In the genomic region with DNA sequence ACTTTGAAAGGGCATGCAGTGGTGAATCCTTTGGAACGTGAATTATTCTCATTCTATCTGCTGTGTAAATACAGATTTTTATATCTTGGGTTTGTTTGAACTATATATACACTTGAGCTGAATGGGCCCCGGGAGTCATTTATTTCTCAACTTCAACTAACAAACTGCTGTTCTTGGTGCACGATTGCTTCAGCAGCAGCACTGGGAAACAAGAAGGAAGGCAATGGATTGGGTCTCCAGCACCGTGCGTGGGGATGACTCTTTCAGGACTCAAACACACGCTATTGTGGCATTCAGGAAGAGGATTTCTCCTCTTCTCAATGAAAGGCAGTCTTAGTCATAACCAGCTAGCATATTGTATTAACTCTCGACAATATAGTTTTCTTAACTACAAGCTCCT, we compare ENCODE assay signal across 1 cellular context.
A peak's percentile ranks its signal among the peaks of the same experiment; 100 is the strongest.
TF ChIP-seq lines count a peak whose summit lies in the region.

No MANE protein-coding gene starts in this region.

TF ChIP-seq in K562, 482 proteins besides CTCF, POLR2A, EP300 and RAD21 (continued from another document):
- TF ChIP-seq JUND (IDR thresholded peaks at IDR 0.05; ENCODE audit: borderline replicate concordance, low read depth, low read length) = peak; percentile 90
- peak; percentile 81; the same call in 2 of the 3 replicates for TF ChIP-seq JUND (tag; IDR thresholded peaks at IDR 0.05; ENCODE audit: borderline replicate concordance, low read depth, low read length)
- TF ChIP-seq, protein P1, sequence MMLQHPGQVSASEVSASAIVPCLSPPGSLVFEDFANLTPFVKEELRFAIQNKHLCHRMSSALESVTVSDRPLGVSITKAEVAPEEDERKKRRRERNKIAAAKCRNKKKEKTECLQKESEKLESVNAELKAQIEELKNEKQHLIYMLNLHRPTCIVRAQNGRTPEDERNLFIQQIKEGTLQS (IDR thresholded peaks at IDR 0.05) = peak; percentile 80
- TF ChIP-seq, protein P1 (CRISPR knock-in tag; conservative IDR thresholded peaks at IDR 0.05) = no peak
- TF ChIP-seq KAT2B (IDR thresholded peaks at IDR 0.05; ENCODE audit: low read depth, low read length) = no peak
- 0 out of 2 replicates have a peak, but pooled peaks have one; percentile 1 for TF ChIP-seq GTF2E2 (tag; IDR thresholded peaks at IDR 0.05)
- TF ChIP-seq FOSL1 (tag; conservative IDR thresholded peaks at IDR 0.05) = peak; percentile 89
- TF ChIP-seq CEBPG (CRISPR knock-in tag; IDR thresholded peaks at IDR 0.05) = no peak
- peak; percentile 68 to 80 for TF ChIP-seq CEBPG (tag; conservative IDR thresholded peaks at IDR 0.05 in 1 of 2, IDR thresholded peaks at IDR 0.05 in 1 of 2)
- peak; percentile 47 for TF ChIP-seq CXXC5 (CRISPR knock-in tag; IDR thresholded peaks at IDR 0.05)
- peak; percentile 39 to 49; a peak in 1 of 4 replicates for TF ChIP-seq NRF1 (conservative IDR thresholded peaks at IDR 0.05 in 1 of 2, IDR thresholded peaks at IDR 0.05 in 1 of 2)
- 0 out of 2 replicates have a peak, but pooled peaks have one; percentile 15 for TF ChIP-seq JUNB (CRISPR knock-in tag; conservative IDR thresholded peaks at IDR 0.05)
- TF ChIP-seq ZC3H8 (IDR thresholded peaks at IDR 0.05) = no peak
- TF ChIP-seq JUN (IDR thresholded peaks at IDR 0.05; ENCODE audit: borderline replicate concordance, low read depth, low read length) = peak; percentile 78
- no peak for TF ChIP-seq JUN (CRISPR knock-in tag; IDR thresholded peaks at IDR 0.05; ENCODE audit: borderline replicate concordance)
